28 cellular contexts compared by ENCODE assay signal in the genomic region with DNA sequence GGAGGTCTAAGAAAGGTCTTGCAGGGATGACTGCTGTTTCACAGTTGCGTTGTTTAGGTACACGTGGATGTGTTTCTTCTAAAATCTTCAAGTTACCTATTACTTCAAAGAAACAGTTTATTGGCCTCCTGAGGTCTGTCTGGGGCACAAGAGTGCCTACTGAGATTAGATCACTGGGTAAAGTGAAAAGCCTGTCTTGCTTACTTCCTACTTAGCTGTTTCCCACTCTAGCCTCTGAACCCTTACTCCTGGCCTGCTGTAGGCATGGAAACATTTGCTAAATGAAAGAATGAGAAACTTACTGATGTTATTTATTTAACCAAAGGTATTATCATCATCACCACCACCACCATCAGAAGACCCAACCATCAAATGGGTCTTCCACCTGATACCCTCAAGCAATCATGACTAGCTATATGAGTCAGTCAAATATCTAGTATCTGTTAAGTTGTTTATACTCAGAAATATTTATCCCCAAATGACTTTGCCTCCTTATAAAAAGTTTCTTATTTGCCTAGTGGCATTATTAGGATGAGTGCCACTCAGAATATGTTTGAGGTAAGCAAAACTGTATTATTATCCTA.
"Had no signal": no experiment of that assay in that cellular context is flagged by ENCODE, and none has a peak within 500 bp of the region (broad histone marks: within the 10 kb centered on the region; RNA-seq: fewer than 3 reads in every experiment).

No MANE protein-coding gene starts in this region.

- H3K36me3 Mint-ChIP-seq: immature natural killer cell; stimulated activated memory B cell treated with anti-CD40 and anti-IgM and Interleukin-4, amounts not matched to agents 10 μg/mL and 1 μg/mL and 100 μg/mL, for 72 hours; type B pancreatic cell had no signal

- H3K4me1 ChIP-seq: left lung, lower lobe of right lung, parathyroid adenoma, psoas muscle, right lobe of liver, tibial nerve, uterus had no signal

- H3K4me1 Mint-ChIP-seq: immature natural killer cell; stimulated activated memory B cell treated with anti-CD40 and anti-IgM and Interleukin-4, amounts not matched to agents 10 μg/mL and 1 μg/mL and 100 μg/mL, for 72 hours; stimulated activated naive CD8-positive, alpha-beta T cell treated with anti-CD3 and anti-CD28 coated beads, Interleukin-15, amount 100 ng/mL, for 72 hours had no signal

- H3K27ac Mint-ChIP-seq: immature natural killer cell; naive thymus-derived CD4-positive, alpha-beta T cell; natural killer cell treated with Interleukin-12 subunit alpha and Interleukin-12 subunit beta and Interleukin-15 and Interleukin-18, amount 100 ng/mL, for 72 hours; stimulated activated memory B cell treated with anti-CD40 and anti-IgM and Interleukin-4, amounts not matched to agents 10 μg/mL and 1 μg/mL and 100 μg/mL, for 72 hours; stimulated activated naive CD8-positive, alpha-beta T cell treated with anti-CD3 and anti-CD28 coated beads, Interleukin-15, amount 100 ng/mL, for 72 hours; type B pancreatic cell had no signal

- H3K4me2 ChIP-seq: smooth muscle cell had no signal

- H3K9me3 Mint-ChIP-seq: neural crest cell, type B pancreatic cell had no signal

- H3K4me3 ChIP-seq: left lung, lower lobe of right lung, mucosa of descending colon, psoas muscle, right lobe of liver, smooth muscle cell, tibial nerve, uterus had no signal

- H3K27ac ChIP-seq: left lung, lower lobe of right lung, neutrophil, parathyroid adenoma, psoas muscle, right lobe of liver, tibial nerve, uterus had no signal

- H3K9me3 ChIP-seq: left lung, lower lobe of right lung, mucosa of descending colon, neutrophil, psoas muscle, right lobe of liver, tibial nerve, uterus had no signal

- H3K79me2 ChIP-seq: parathyroid adenoma had no signal

- H3K36me3 ChIP-seq: left lung, lower lobe of right lung, neutrophil, right lobe of liver, tibial nerve, uterus had no signal

- H2AFZ ChIP-seq: parathyroid adenoma had no signal

- ATAC-seq: left colon; left lung; lower lobe of right lung; mucosa of descending colon; naive thymus-derived CD4-positive, alpha-beta T cell; natural killer cell treated with Interleukin-12 subunit alpha and Interleukin-12 subunit beta and Interleukin-15 and Interleukin-18, amount 100 ng/mL, for 72 hours; psoas muscle; right lobe of liver; stimulated activated memory B cell treated with anti-CD40 and anti-IgM and Interleukin-4, amounts not matched to agents 10 μg/mL and 1 μg/mL and 100 μg/mL, for 72 hours; stimulated activated naive CD8-positive, alpha-beta T cell treated with anti-CD3 and anti-CD28 coated beads, Interleukin-15, amount 100 ng/mL, for 72 hours had no signal

- H3K9ac ChIP-seq: parathyroid adenoma had no signal

- H3K27me3 ChIP-seq: left lung, neutrophil, right lobe of liver, tibial nerve, uterus had no signal

- DNase-seq: hypothalamus; immature natural killer cell; kidney; left colon; left lung; lower lobe of right lung; midbrain; mucosa of descending colon; naive thymus-derived CD4-positive, alpha-beta T cell; occipital lobe; psoas muscle; right lobe of liver; stimulated activated CD4-positive, alpha-beta T cell treated with anti-CD3 and anti-CD28 coated beads, Interleukin-1b, Interleukin-23, amount 100 ng/mL, for 48 hours; stimulated activated CD4-positive, alpha-beta T cell treated with anti-CD3 and anti-CD28 coated beads, Interleukin-2, amount 100 ng/mL, for 48 hours; stimulated activated CD4-positive, alpha-beta T cell treated with anti-CD3 and anti-CD28 coated beads, Interleukin-4, amount 100 ng/mL, for 4 hours; stimulated activated CD8-positive, alpha-beta memory T cell treated with anti-CD3 and anti-CD28 coated beads, Interleukin-4, amount 100 ng/mL, for 48 hours; stimulated activated naive CD4-positive, alpha-beta T cell treated with Interleukin-2 at 50 U/mL for 16 hours; stimulated activated naive CD8-positive, alpha-beta T cell treated with anti-CD3 and anti-CD28 coated beads, Interleukin-15, amount 100 ng/mL, for 72 hours; substantia nigra; uterus had no signal

- H3K27me3 Mint-ChIP-seq: naive thymus-derived CD4-positive, alpha-beta T cell; natural killer cell treated with Interleukin-12 subunit alpha and Interleukin-12 subunit beta and Interleukin-15 and Interleukin-18, amount 100 ng/mL, for 72 hours; stimulated activated memory B cell treated with anti-CD40 and anti-IgM and Interleukin-4, amounts not matched to agents 10 μg/mL and 1 μg/mL and 100 μg/mL, for 72 hours; stimulated activated naive CD8-positive, alpha-beta T cell treated with anti-CD3 and anti-CD28 coated beads, Interleukin-15, amount 100 ng/mL, for 72 hours; type B pancreatic cell had no signal

- H3K4me3 Mint-ChIP-seq: immature natural killer cell; naive thymus-derived CD4-positive, alpha-beta T cell; natural killer cell treated with Interleukin-12 subunit alpha and Interleukin-12 subunit beta and Interleukin-15 and Interleukin-18, amount 100 ng/mL, for 72 hours; neural crest cell; stimulated activated memory B cell treated with anti-CD40 and anti-IgM and Interleukin-4, amounts not matched to agents 10 μg/mL and 1 μg/mL and 100 μg/mL, for 72 hours; stimulated activated naive CD8-positive, alpha-beta T cell treated with anti-CD3 and anti-CD28 coated beads, Interleukin-15, amount 100 ng/mL, for 72 hours; type B pancreatic cell had no signal
